ENCODE assay signal across 12 cellular contexts in genomic region chr1:87120779-87121178, GRCh38.
DNase-seq lines count a peak whose midpoint lies in the region; ATAC-seq, FAIRE-seq and TF ChIP-seq lines count a peak whose summit lies in the region.
"Had no signal": no experiment of that assay in that cellular context is flagged by ENCODE, and none has a peak within 500 bp of the region (broad histone marks: within the 10 kb centered on the region; RNA-seq: fewer than 3 reads in every experiment).

No MANE protein-coding gene starts in this region.

- 0 out of 2 replicates have a peak, but pooled peaks cover 2% of the 10 kb centered on the region for H4K20me1 ChIP-seq in GM12878 (ENCODE audit: control insufficient read depth, insufficient read depth)

- H3K4me1 ChIP-seq in GM12878 (ENCODE audit: control insufficient read depth, insufficient read depth, low read length), result peaks cover 14% of the 10 kb centered on the region
- H3K4me1 ChIP-seq in uterus, result no peaks in the 10 kb centered on the region
- H3K4me1 ChIP-seq: colonic mucosa had no signal

- no peak for FAIRE-seq in GM12878 (lab: Jason Lieb, UNC)

- no peak overlapping the region for H3K9ac ChIP-seq in GM12878 (ENCODE audit: control insufficient read depth, insufficient read depth, low read length)

- no peak overlapping the region for H3K4me3 Mint-ChIP-seq in HFFc6
- no peak overlapping the region for H3K4me3 Mint-ChIP-seq in nephron progenitor cell
- H3K4me3 Mint-ChIP-seq: stimulated activated naive B cell treated with anti-CD40 and anti-IgM and Interleukin-4, amounts not matched to agents 10 μg/mL and 1 μg/mL and 100 μg/mL, for 72 hours had no signal

- H3K27ac Mint-ChIP-seq in HFFc6, result no peak overlapping the region
- H3K27ac Mint-ChIP-seq in nephron progenitor cell, result peak overlapping the region; percentile 91
- H3K27ac Mint-ChIP-seq: stimulated activated naive B cell treated with anti-CD40 and anti-IgM and Interleukin-4, amounts not matched to agents 10 μg/mL and 1 μg/mL and 100 μg/mL, for 72 hours had no signal

- H3K9me3 Mint-ChIP-seq in HFFc6 (no peaks in the 10 kb centered on the region), nephron progenitor cell (no peaks in the 10 kb centered on the region)
- H3K9me3 Mint-ChIP-seq: stimulated activated naive B cell treated with anti-CD40 and anti-IgM and Interleukin-4, amounts not matched to agents 10 μg/mL and 1 μg/mL and 100 μg/mL, for 72 hours had no signal

- no peaks in the 10 kb centered on the region for H3K79me2 ChIP-seq in GM12878 (ENCODE audit: control insufficient read depth, insufficient read depth, low read length)

- H2AFZ ChIP-seq in GM12878 (ENCODE audit: control insufficient read depth, low read depth, low read length), result no peak overlapping the region

- no peak for TF ChIP-seq RAD21 in GM12878 (IDR thresholded peaks at IDR 0.05; ENCODE audit: insufficient read depth, low read depth, low read length)

- ATAC-seq in GM12878, result peak; percentile 25; the same call in 1 of the 3 replicates
- ATAC-seq: stimulated activated naive B cell treated with anti-CD40 and anti-IgM and Interleukin-4, amounts not matched to agents 10 μg/mL and 1 μg/mL and 100 μg/mL, for 72 hours had no signal

- TF ChIP-seq POLR2A in GM12878 (IDR thresholded peaks at IDR 0.05; ENCODE audit: low read depth, low read length) (no peak), uterus (IDR thresholded peaks at IDR 0.05) (no peak)

- H3K27me3 ChIP-seq in GM12878 (replicated peaks in 1 of 2; ENCODE audit: control insufficient read depth in 2 of 2, insufficient read depth in 2 of 2, low read length in 1 of 2) (no peaks in the 10 kb centered on the region), uterus (no peaks in the 10 kb centered on the region)
- H3K27me3 ChIP-seq: colonic mucosa had no signal

- CTCF ChIA-PET in GM12878 (lab: Yijun Ruan, JAX), result interaction anchor here (0.9 to 2.9 kb wide), 6 partner anchors 10 to 29 kb away, joined by 3 to 11 read pairs (median 4); no protein-coding TSS in a partner anchor

- BruUV-seq in GM12878 (replicated peaks; lab: Mats Ljungman, UMichigan), result no TSS peak

- POLR2A ChIA-PET in GM12878 (lab: Charles Lee), result no interaction called here

- no peak overlapping the region for H3K4me3 ChIP-seq in GM12878
- no peak overlapping the region for H3K4me3 ChIP-seq in uterus
- H3K4me3 ChIP-seq: colonic mucosa had no signal

- H3K27me3 Mint-ChIP-seq in HFFc6 (ENCODE audit: insufficient read depth) (peaks cover 5% of the 10 kb centered on the region), nephron progenitor cell (ENCODE audit: low read depth, poor library complexity) (no peaks in the 10 kb centered on the region)

- peaks cover 30% of the 10 kb centered on the region for H3K4me1 Mint-ChIP-seq in HFFc6 (ENCODE audit: low read depth)
- H3K4me1 Mint-ChIP-seq in nephron progenitor cell, result peaks cover 29% of the 10 kb centered on the region

- TF ChIP-seq CTCF in HFFc6 (IDR thresholded peaks at IDR 0.05) (peak; percentile 65), GM12878 (IDR thresholded peaks at IDR 0.05 in 2 of 3, conservative IDR thresholded peaks at IDR 0.05 in 1 of 3; ENCODE audit: control insufficient read depth in 2 of 3, extremely low read depth in 1 of 3, insufficient read depth in 1 of 3, low read depth in 3 of 3, low read length in 3 of 3) (peak in 2 of 3 experiments; percentile 37 to 43; a peak in 5 of 6 replicates), nephron progenitor cell (IDR thresholded peaks at IDR 0.05) (no peak), uterus (IDR thresholded peaks at IDR 0.05) (no peak)

- H3K27ac ChIP-seq in GM12878 (ENCODE audit: control insufficient read depth, insufficient read depth), result no peak overlapping the region
- no peak overlapping the region for H3K27ac ChIP-seq in uterus
- H3K27ac ChIP-seq in caudate nucleus (ENCODE audit: low read depth, low read length), result no peak overlapping the region
- H3K27ac ChIP-seq: colonic mucosa had no signal

- H3K36me3 Mint-ChIP-seq in HFFc6 (ENCODE audit: low read depth) (no peaks in the 10 kb centered on the region), nephron progenitor cell (ENCODE audit: low read depth) (no peaks in the 10 kb centered on the region)

- H3K9me3 ChIP-seq in GM12878 (replicated peaks; ENCODE audit: control insufficient read depth, insufficient read depth, low read length) (no peaks in the 10 kb centered on the region), uterus (no peaks in the 10 kb centered on the region)
- H3K9me3 ChIP-seq: colonic mucosa had no signal

- H3K4me2 ChIP-seq in GM12878 (ENCODE audit: control insufficient read depth, insufficient read depth), result no peak overlapping the region

- in situ Hi-C loops in GM12878 (cut with MboI), result no loop called here

- DNase-seq in NCI-H82 (lab: John Stamatoyannopoulos, UW) (peak; percentile 43), NCI-H82 treated with DMSO at 0.1 percent for 48 hours (lab: John Stamatoyannopoulos, UW; ENCODE audit: unreplicated experiment) (no peak), HFFc6 (no peak), GM12878 (ENCODE audit: low read depth, low spot score) (no peak), nephron progenitor cell (no peak), uterus (no peak), caudate nucleus (lab: John Stamatoyannopoulos, UW) (no peak)
- no peak for DNase-seq in activated CD4-positive, CD25-positive, alpha-beta regulatory T cell treated with anti-CD3 and anti-CD28 coated beads, Interleukin-2, amount 50 U/mL, for 72 hours
- DNase-seq: activated effector memory CD4-positive, alpha-beta T cell treated with Interleukin-2 at 50 U/mL for 16 hours; colonic mucosa; NCI-H1417 treated with DMSO at 0.1 percent for 48 hours; stimulated activated naive B cell treated with anti-CD40 and anti-IgM and Interleukin-4, amounts not matched to agents 10 μg/mL and 1 μg/mL and 100 μg/mL, for 72 hours had no signal

- 89% methylated on average over 2 of the region's 2 CpGs for WGBS in GM12878 (ENCODE audit: insufficient coverage, insufficient replicate concordance, low lambda C conversion rate, missing lambda C conversion rate)

- SMC1A ChIA-PET in GM12878 (lab: Charles Lee; ENCODE audit: uncharacterized antibody, unreplicated experiment), result interaction anchor here (1.4 kb wide), 1 partner anchor 31 kb away, joined by 3 read pairs; no protein-coding TSS in a partner anchor

- no peaks in the 10 kb centered on the region for H3K36me3 ChIP-seq in GM12878 (ENCODE audit: control insufficient read depth in 2 of 2, insufficient read depth in 2 of 2, low read length in 1 of 2)
- no peaks in the 10 kb centered on the region for H3K36me3 ChIP-seq in uterus
- H3K36me3 ChIP-seq: colonic mucosa had no signal

- TF ChIP-seq EP300 in GM12878 (IDR thresholded peaks at IDR 0.05; ENCODE audit: borderline replicate concordance in 1 of 2, control insufficient read depth in 1 of 2, low read depth in 2 of 2, low read length in 2 of 2), result no peak

- RAD21 ChIA-PET in GM12878 (lab: Charles Lee; ENCODE audit: unreplicated experiment), result no interaction called here

- intact Hi-C loops in GM12878 (cut with micrococcal nuclease; ENCODE audit: unreplicated experiment) (no loop called here), uterus (cut with DNase I; ENCODE audit: low total_unique reads) (no loop called here)

TF ChIP-seq in GM12878, 131 proteins besides CTCF, POLR2A, EP300 and RAD21 (continues in another document):
- TF ChIP-seq FOS (IDR thresholded peaks at IDR 0.05; ENCODE audit: borderline replicate concordance, extremely low read depth, insufficient read length), result no peak
- no peak for TF ChIP-seq CREM (IDR thresholded peaks at IDR 0.05; ENCODE audit: low read depth)
- TF ChIP-seq ATF7 (IDR thresholded peaks at IDR 0.05; ENCODE audit: low read depth), result no peak
- no peak for TF ChIP-seq JUNB (IDR thresholded peaks at IDR 0.05)
- TF ChIP-seq ZBTB40 (IDR thresholded peaks at IDR 0.05; ENCODE audit: borderline replicate concordance), result no peak
- no peak for TF ChIP-seq MXI1 (IDR thresholded peaks at IDR 0.05; ENCODE audit: low read depth, low read length)
- TF ChIP-seq STAT3 (IDR thresholded peaks at IDR 0.05; ENCODE audit: low read depth, low read length), result no peak

Comparison
In these comparisons a context has a peak if more than half of its experiments do, and no peak if none do; other contexts are left out.
1. CTCF ChIP-seq: peak in HFFc6 (single experiment) and GM12878 (2 of 3); none in nephron progenitor cell (single experiment) and uterus (0 of 4).